Comparison of ENCODE assay signal across 7 cellular contexts in the genomic region with DNA sequence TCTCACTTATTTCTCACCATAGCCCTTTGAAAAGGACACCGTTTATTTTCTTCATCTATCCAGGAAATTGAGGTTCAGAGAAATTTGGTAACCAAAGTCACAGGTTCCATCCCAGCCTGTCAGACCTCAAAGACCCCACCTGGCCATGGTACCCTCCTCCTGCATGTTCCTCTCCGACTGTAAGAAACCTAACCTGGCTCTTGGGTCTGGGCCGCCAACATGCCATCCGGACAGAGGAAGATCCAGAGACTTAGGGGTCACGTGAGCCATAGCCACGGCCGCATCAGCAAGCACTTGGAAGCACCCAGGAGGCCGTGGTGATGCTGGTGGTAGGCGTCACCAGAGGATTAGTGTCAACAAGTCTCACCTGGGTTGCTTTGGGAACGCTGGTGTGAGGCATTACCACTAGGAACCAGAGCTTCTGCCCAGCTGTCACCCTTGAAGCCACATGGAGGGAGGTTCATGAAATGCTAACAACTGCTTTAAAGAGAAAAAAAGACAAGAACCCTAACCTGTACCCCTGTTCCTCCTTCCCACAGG.
"Had no signal": no experiment of that assay in that cellular context is flagged by ENCODE, and none has a peak within 500 bp of the region (broad histone marks: within the 10 kb centered on the region; RNA-seq: fewer than 3 reads in every experiment).

No MANE protein-coding gene starts in this region.

- H3K27ac ChIP-seq: GM23248 had no signal

- FAIRE-seq: HepG2 had no signal

- H3K4me3 ChIP-seq: GM23248, HAP-1 had no signal

- DNase-seq: GM23248, GOT3, H7, HFFc6 had no signal

- H3K9me3 ChIP-seq: HAP-1 had no signal

- H3K36me3 ChIP-seq: HAP-1 had no signal

- H3K9ac ChIP-seq: GM23248 had no signal

- ATAC-seq: HCT116, HepG2 had no signal

- H3K4me1 ChIP-seq: HAP-1 had no signal

- H2AFZ ChIP-seq: GM23248 had no signal
